Comparison of ENCODE assay signal across 15 cellular contexts in the genomic region with DNA sequence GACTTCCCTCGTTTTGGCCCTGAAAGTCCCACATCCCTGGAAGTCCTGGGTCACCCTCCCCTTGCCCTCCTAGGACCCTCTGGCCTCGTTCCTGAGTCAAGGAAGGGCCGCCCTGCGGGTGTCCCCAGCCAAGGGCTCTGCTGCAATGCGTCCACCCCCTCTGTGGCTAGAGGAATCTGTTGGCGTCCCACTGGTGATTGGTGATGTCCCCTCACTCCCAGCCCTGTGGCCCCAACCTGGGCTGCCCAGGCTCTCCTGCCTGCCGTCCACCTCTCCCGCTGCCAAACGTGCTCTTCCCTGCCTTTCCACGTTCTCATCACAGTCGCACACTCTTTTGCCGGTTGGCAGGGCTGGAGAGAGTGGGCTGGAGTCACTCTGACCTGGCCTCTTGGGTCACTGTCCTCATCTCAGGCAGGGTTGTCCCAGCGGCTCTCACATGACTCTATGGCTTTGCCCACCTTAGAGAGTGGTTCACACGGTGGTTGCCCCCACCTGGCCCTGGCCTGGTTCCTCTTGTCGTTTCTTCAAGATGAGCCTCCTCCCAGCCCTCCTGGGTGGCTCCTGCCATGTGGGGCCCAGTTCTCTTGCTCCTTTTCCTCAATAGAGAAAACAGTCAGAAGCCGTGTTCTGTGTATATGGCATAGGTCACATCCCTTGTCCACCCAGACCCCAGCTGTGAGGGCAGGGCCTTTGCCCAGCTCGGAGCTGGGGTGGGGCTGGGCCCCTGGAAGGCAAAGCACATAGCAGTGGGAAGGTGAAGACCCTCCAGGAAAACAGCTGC.
DNase-seq lines count a peak whose midpoint lies in the region; ATAC-seq and TF ChIP-seq lines count a peak whose summit lies in the region.
"Had no signal": no experiment of that assay in that cellular context is flagged by ENCODE, and none has a peak within 500 bp of the region (broad histone marks: within the 10 kb centered on the region; RNA-seq: fewer than 3 reads in every experiment).

No MANE protein-coding gene starts in this region.

- H3K36me3 Mint-ChIP-seq in CD4-positive, CD25-positive, alpha-beta regulatory T cell, result no peaks in the 10 kb centered on the region
- peaks cover 17% of the 10 kb centered on the region for H3K36me3 Mint-ChIP-seq in Calu3 (ENCODE audit: insufficient read depth, unreplicated experiment)
- peaks cover 6% of the 10 kb centered on the region for H3K36me3 Mint-ChIP-seq in T-helper 17 cell (ENCODE audit: low read depth)
- H3K36me3 Mint-ChIP-seq in naive B cell, result no peaks in the 10 kb centered on the region

- in situ Hi-C loops in brain microvascular endothelial cell (cut with HindIII; ENCODE audit: low pct_ligation_motif_present, low sequenced_read_pairs), result no loop called here

- no peak overlapping the region for H3K27ac ChIP-seq in CD4-positive, CD25-positive, alpha-beta regulatory T cell (ENCODE audit: insufficient read depth, low read length, poor library complexity, severe bottlenecking)
- H3K27ac ChIP-seq in brain microvascular endothelial cell, result no peak overlapping the region
- H3K27ac ChIP-seq: left ventricle myocardium inferior, SK-N-MC had no signal

- no peaks in the 10 kb centered on the region for H3K27me3 ChIP-seq in CD4-positive, CD25-positive, alpha-beta regulatory T cell (ENCODE audit: control insufficient read depth, insufficient read depth, low read length)
- H3K27me3 ChIP-seq in brain microvascular endothelial cell (replicated peaks), result no peaks in the 10 kb centered on the region
- H3K27me3 ChIP-seq: stomach had no signal

- intact Hi-C loops in Calu3 (cut with micrococcal nuclease; ENCODE audit: unreplicated experiment), result no loop called here

- H3K4me1 ChIP-seq in CD4-positive, CD25-positive, alpha-beta regulatory T cell (ENCODE audit: control insufficient read depth, insufficient read depth, low read length, poor library complexity, severe bottlenecking), result peaks cover 24% of the 10 kb centered on the region

- no peak overlapping the region for H3K4me3 ChIP-seq in CD4-positive, CD25-positive, alpha-beta regulatory T cell (ENCODE audit: low read depth, low read length)
- H3K4me3 ChIP-seq in brain microvascular endothelial cell (ENCODE audit: low read depth, low read length), result no peak overlapping the region
- H3K4me3 ChIP-seq: SK-N-MC had no signal

- H3K27ac Mint-ChIP-seq in CD4-positive, CD25-positive, alpha-beta regulatory T cell, result peak overlapping the region in 2 of 3 donors; percentile 32 to 50
- H3K27ac Mint-ChIP-seq in Calu3 (ENCODE audit: unreplicated experiment) (peak overlapping the region; percentile 16), T-helper 17 cell (peak overlapping the region; percentile 91), naive B cell (peak overlapping the region in 5 of 6 donors; percentile 34 to 98 (median 94))

- peaks cover 0 to 2% (median 0%) of the 10 kb centered on the region in 7 donors for H3K9me3 Mint-ChIP-seq in CD4-positive, CD25-positive, alpha-beta regulatory T cell
- peaks cover 2% of the 10 kb centered on the region for H3K9me3 Mint-ChIP-seq in Calu3 (ENCODE audit: low read depth, unreplicated experiment)
- H3K9me3 Mint-ChIP-seq in naive B cell, result no peaks in the 10 kb centered on the region

- no peak for TF ChIP-seq CTCF in Calu3 (IDR thresholded peaks at IDR 0.05; ENCODE audit: unreplicated experiment)
- TF ChIP-seq CTCF in brain microvascular endothelial cell (IDR thresholded peaks at IDR 0.05; ENCODE audit: low read depth, low read length, missing control alignments), result no peak

- BruUV-seq in Calu3 (replicated peaks; lab: Mats Ljungman, UMichigan), result no TSS peak

- H3K4me3 Mint-ChIP-seq in CD4-positive, CD25-positive, alpha-beta regulatory T cell, result peak overlapping the region; percentile 40 to 88 (median 68)
- H3K4me3 Mint-ChIP-seq in Calu3 (ENCODE audit: low read depth, unreplicated experiment) (no peak overlapping the region), T-helper 17 cell (peak overlapping the region; percentile 85), naive B cell (peak overlapping the region; percentile 70 to 97 (median 88))

- ATAC-seq in CD4-positive, CD25-positive, alpha-beta regulatory T cell (ENCODE audit: low read depth in 2 of 2), result no peak
- ATAC-seq in T-helper 17 cell, result no peak
- peak; percentile 44 to 52 for ATAC-seq in naive B cell (ENCODE audit: low read depth in 2 of 2)
- no peak for ATAC-seq in GM18868 (IDR thresholded peaks at IDR 0.05; ENCODE audit: unreplicated experiment)

- CTCF ChIA-PET in Calu3 (lab: Charles Lee), result no interaction called here

- no peaks in the 10 kb centered on the region for H3K36me3 ChIP-seq in CD4-positive, CD25-positive, alpha-beta regulatory T cell (ENCODE audit: control insufficient read depth, insufficient read depth, low read length)
- no peaks in the 10 kb centered on the region for H3K36me3 ChIP-seq in brain microvascular endothelial cell (replicated peaks)
- H3K36me3 ChIP-seq: left ventricle myocardium inferior, stomach had no signal

- DNase-seq in CD4-positive, CD25-positive, alpha-beta regulatory T cell, result no peak
- DNase-seq in Calu3 (no peak), T-helper 17 cell (no peak), naive B cell (peak; percentile 47), brain microvascular endothelial cell (no peak), NCI-H226 (no peak), mucosa of gallbladder (ENCODE audit: low spot score) (no peak)
- DNase-seq: activated CD4-positive, alpha-beta T cell treated with anti-CD3 and anti-CD28 coated beads for 4 hours; DMS153; left ventricle myocardium inferior; NCI-H1048; NCI-H774; stomach had no signal

- no peaks in the 10 kb centered on the region for H3K9me3 ChIP-seq in CD4-positive, CD25-positive, alpha-beta regulatory T cell (ENCODE audit: control insufficient read depth in 2 of 2, low read length in 2 of 2)
- H3K9me3 ChIP-seq in T-helper 17 cell (ENCODE audit: control insufficient read depth, low read length, poor library complexity, severe bottlenecking), result no peaks in the 10 kb centered on the region
- H3K9me3 ChIP-seq: left ventricle myocardium inferior, stomach had no signal

- no peaks in the 10 kb centered on the region for H3K27me3 Mint-ChIP-seq in CD4-positive, CD25-positive, alpha-beta regulatory T cell
- H3K27me3 Mint-ChIP-seq in Calu3 (ENCODE audit: unreplicated experiment), result no peaks in the 10 kb centered on the region
- H3K27me3 Mint-ChIP-seq in T-helper 17 cell, result peaks cover 4% of the 10 kb centered on the region
- peaks cover 6 to 13% (median 8%) of the 10 kb centered on the region in 3 donors for H3K27me3 Mint-ChIP-seq in naive B cell

- H3K4me1 Mint-ChIP-seq in CD4-positive, CD25-positive, alpha-beta regulatory T cell, result peaks cover 5 to 32% (median 13%) of the 10 kb centered on the region in 4 donors
- H3K4me1 Mint-ChIP-seq in Calu3 (ENCODE audit: low read depth, unreplicated experiment) (peaks cover 18% of the 10 kb centered on the region), T-helper 17 cell (peaks cover 45% of the 10 kb centered on the region), naive B cell (peaks cover 26 to 47% (median 41%) of the 10 kb centered on the region in 3 donors)

Comparison
In these comparisons a context has a peak if more than half of its experiments do, and no peak if none do; other contexts are left out.
1. ATAC-seq: peak in naive B cell (2 of 2); none in CD4-positive, CD25-positive, alpha-beta regulatory T cell (0 of 2), T-helper 17 cell (single experiment) and GM18868 (single experiment).
2. H3K27ac Mint-ChIP-seq: peak in every context shown above with its lines; median percentile 94 in naive B cell; 91 in T-helper 17 cell; 41 in CD4-positive, CD25-positive, alpha-beta regulatory T cell; 16 in Calu3.